Comparison of ENCODE assay signal across 21 cellular contexts in the genomic region with DNA sequence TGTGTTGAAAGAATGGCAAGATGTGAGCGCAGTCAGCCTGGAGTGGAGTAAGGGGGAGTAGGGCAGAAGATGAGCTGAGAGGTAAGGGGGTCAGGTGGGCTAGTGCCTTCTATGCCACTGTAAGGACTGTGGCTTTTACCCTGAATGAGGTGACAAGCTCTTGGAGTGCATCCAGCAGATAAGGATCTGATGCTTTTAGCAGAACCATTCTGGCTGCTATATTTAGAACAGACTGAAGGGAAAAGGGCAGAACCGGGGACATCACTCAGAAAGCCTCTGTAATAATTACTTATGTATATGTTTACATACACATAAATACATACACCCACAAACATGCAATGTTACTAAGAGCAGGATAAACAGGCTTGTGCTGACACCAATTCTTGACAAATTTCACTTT.
DNase-seq lines count a peak whose midpoint lies in the region; ATAC-seq and TF ChIP-seq lines count a peak whose summit lies in the region.
"Had no signal": no experiment of that assay in that cellular context is flagged by ENCODE, and none has a peak within 500 bp of the region (broad histone marks: within the 10 kb centered on the region; RNA-seq: fewer than 3 reads in every experiment).

No MANE protein-coding gene starts in this region.

- H3K9me3 Mint-ChIP-seq in glutamatergic neuron (ENCODE audit: unreplicated experiment) (peaks cover 2% of the 10 kb centered on the region), osteocyte (ENCODE audit: unreplicated experiment) (no peaks in the 10 kb centered on the region)
- H3K9me3 Mint-ChIP-seq: activated CD4-positive, alpha-beta memory T cell treated with anti-CD3 and anti-CD28 coated beads, Interleukin-2, amount 10 ng/mL, durations not matched to agents 7 days and 5 days; H9; immature natural killer cell; stimulated activated naive CD8-positive, alpha-beta T cell treated with anti-CD3 and anti-CD28 coated beads, Interleukin-15, amount 100 ng/mL, for 72 hours; T-helper 1 cell treated with Interleukin-12 subunit alpha and Interleukin-12 subunit beta and Interleukin-4 antibody, amounts not matched to agents 30 μg/mL and 1 μg/mL, for 36 hours had no signal

- H3K4me1 Mint-ChIP-seq in glutamatergic neuron (ENCODE audit: low read depth, unreplicated experiment) (peaks cover 17% of the 10 kb centered on the region), osteocyte (ENCODE audit: unreplicated experiment) (peaks cover 47% of the 10 kb centered on the region)
- H3K4me1 Mint-ChIP-seq: immature natural killer cell had no signal

- H3K4me3 ChIP-seq in Loucy (ENCODE audit: low read length, poor library complexity, severe bottlenecking) = no peak overlapping the region
- H3K4me3 ChIP-seq: heart right ventricle, spleen, tibial nerve had no signal

- no peak overlapping the region for H2AFZ ChIP-seq in Loucy (ENCODE audit: low read length)

- peaks cover 12% of the 10 kb centered on the region for H3K4me1 ChIP-seq in Loucy (ENCODE audit: insufficient read depth, low read length, poor library complexity, severe bottlenecking)
- H3K4me1 ChIP-seq: tibial nerve had no signal

- H3K9me2 ChIP-seq in Loucy (replicated peaks; ENCODE audit: low read depth, low read length) = no peaks in the 10 kb centered on the region

- no peak overlapping the region for H3K9ac ChIP-seq in Loucy (ENCODE audit: low read depth, low read length, poor library complexity, severe bottlenecking)
- H3K9ac ChIP-seq: KMS-11 had no signal

- H3F3A ChIP-seq in Loucy (ENCODE audit: low read depth) = 0 out of 2 replicates have a peak, but pooled peaks cover 4% of the 10 kb centered on the region

- H3K79me2 ChIP-seq in Loucy (ENCODE audit: insufficient read depth, low read length) = no peaks in the 10 kb centered on the region

- H3K4me2 ChIP-seq in Loucy (ENCODE audit: low read depth, low read length, poor library complexity, severe bottlenecking) = peak overlapping the region; percentile 18
- H3K4me2 ChIP-seq: KMS-11 had no signal

- H3K27ac Mint-ChIP-seq in glutamatergic neuron (ENCODE audit: unreplicated experiment) (peak overlapping the region; percentile 76), osteocyte (ENCODE audit: unreplicated experiment) (no peak overlapping the region)
- H3K27ac Mint-ChIP-seq: activated CD4-positive, alpha-beta memory T cell treated with anti-CD3 and anti-CD28 coated beads, Interleukin-2, amount 10 ng/mL, durations not matched to agents 7 days and 5 days; H9; stimulated activated naive CD8-positive, alpha-beta T cell treated with anti-CD3 and anti-CD28 coated beads, Interleukin-15, amount 100 ng/mL, for 72 hours; T-helper 1 cell treated with Interleukin-12 subunit alpha and Interleukin-12 subunit beta and Interleukin-4 antibody, amounts not matched to agents 30 μg/mL and 1 μg/mL, for 36 hours had no signal

- TF ChIP-seq CTCF in Loucy (conservative IDR thresholded peaks at IDR 0.05; ENCODE audit: low read length) = no peak
- no peak for TF ChIP-seq CTCF in glutamatergic neuron (IDR thresholded peaks at IDR 0.05; ENCODE audit: partially characterized antibody, unreplicated experiment)
- no peak for TF ChIP-seq CTCF in osteocyte (IDR thresholded peaks at IDR 0.05)

- H3K36me3 ChIP-seq in Loucy (ENCODE audit: insufficient read depth, low read length) = no peaks in the 10 kb centered on the region
- H3K36me3 ChIP-seq: heart right ventricle, spleen, tibial nerve had no signal

- no peaks in the 10 kb centered on the region for H3K27me3 ChIP-seq in Loucy (ENCODE audit: insufficient read depth, low read length, poor library complexity, severe bottlenecking)
- H3K27me3 ChIP-seq: heart right ventricle, spleen, tibial nerve had no signal

- H4K20me1 ChIP-seq in Loucy (ENCODE audit: insufficient read depth, low read length, poor library complexity, severe bottlenecking) = no peaks in the 10 kb centered on the region

- no peaks in the 10 kb centered on the region for H3K27me3 Mint-ChIP-seq in glutamatergic neuron (ENCODE audit: unreplicated experiment)
- H3K27me3 Mint-ChIP-seq in osteocyte (ENCODE audit: unreplicated experiment) = no peaks in the 10 kb centered on the region
- H3K27me3 Mint-ChIP-seq: activated CD4-positive, alpha-beta memory T cell treated with anti-CD3 and anti-CD28 coated beads, Interleukin-2, amount 10 ng/mL, durations not matched to agents 7 days and 5 days; stimulated activated naive CD8-positive, alpha-beta T cell treated with anti-CD3 and anti-CD28 coated beads, Interleukin-15, amount 100 ng/mL, for 72 hours had no signal

- H3K4me3 Mint-ChIP-seq in glutamatergic neuron (ENCODE audit: unreplicated experiment) = no peak overlapping the region
- no peak overlapping the region for H3K4me3 Mint-ChIP-seq in osteocyte (ENCODE audit: unreplicated experiment)
- H3K4me3 Mint-ChIP-seq: activated CD4-positive, alpha-beta memory T cell treated with anti-CD3 and anti-CD28 coated beads, Interleukin-2, amount 10 ng/mL, durations not matched to agents 7 days and 5 days; H9; immature natural killer cell; stimulated activated naive CD8-positive, alpha-beta T cell treated with anti-CD3 and anti-CD28 coated beads, Interleukin-15, amount 100 ng/mL, for 72 hours; T-helper 1 cell treated with Interleukin-12 subunit alpha and Interleukin-12 subunit beta and Interleukin-4 antibody, amounts not matched to agents 30 μg/mL and 1 μg/mL, for 36 hours had no signal

- no peak for ATAC-seq in HG02588 (IDR thresholded peaks at IDR 0.05; ENCODE audit: unreplicated experiment)
- no peak for ATAC-seq in GM18498 (IDR thresholded peaks at IDR 0.05; ENCODE audit: unreplicated experiment)
- ATAC-seq: stimulated activated naive CD8-positive, alpha-beta T cell treated with anti-CD3 and anti-CD28 coated beads, Interleukin-15, amount 100 ng/mL, for 72 hours had no signal

- H3K36me3 Mint-ChIP-seq in glutamatergic neuron (ENCODE audit: unreplicated experiment) (no peaks in the 10 kb centered on the region), osteocyte (ENCODE audit: unreplicated experiment) (peaks cover 2% of the 10 kb centered on the region)

- no peaks in the 10 kb centered on the region for H3K9me3 ChIP-seq in Loucy (ENCODE audit: insufficient read depth, low read depth, low read length)
- H3K9me3 ChIP-seq: heart right ventricle, spleen, tibial nerve had no signal

- DNase-seq in DMS79 treated with DMSO at 0.1 percent for 48 hours (lab: John Stamatoyannopoulos, UW) (peak; percentile 60), NCI-H2227 treated with DMSO at 0.1 percent for 48 hours (lab: John Stamatoyannopoulos, UW) (peak; percentile 33), glutamatergic neuron (no peak), osteocyte (ENCODE audit: extremely low spot score, unreplicated experiment) (no peak)
- DNase-seq: activated CD4-positive, alpha-beta memory T cell treated with anti-CD3 and anti-CD28 coated beads, Interleukin-2, amount 10 ng/mL, durations not matched to agents 7 days and 5 days; H9; heart right ventricle; immature natural killer cell; NCI-H146; NCI-H526 treated with DMSO at 0.1 percent for 48 hours; retina; SHP77; spleen; stimulated activated CD4-positive, alpha-beta T cell treated with anti-CD3 and anti-CD28 coated beads, Interleukin-4, amount 100 ng/mL, for 24 hours; stimulated activated naive CD8-positive, alpha-beta T cell treated with anti-CD3 and anti-CD28 coated beads, Interleukin-15, amount 100 ng/mL, for 72 hours had no signal

Comparison
In these comparisons a context has a peak if more than half of its experiments do, and no peak if none do; other contexts are left out.
1. DNase-seq: peak in DMS79 treated with DMSO at 0.1 percent for 48 hours (single experiment) and NCI-H2227 treated with DMSO at 0.1 percent for 48 hours (single experiment); none in glutamatergic neuron (single experiment) and osteocyte (single experiment).